In genomic region chr3:194133661-194134230, GRCh38 we compare ENCODE assay signal across 1 cellular context.
A peak's percentile ranks its signal among the peaks of the same experiment; 100 is the strongest.
TF ChIP-seq lines count a peak whose summit lies in the region.

No MANE protein-coding gene starts in this region.

TF ChIP-seq in K562, 482 proteins besides CTCF, POLR2A, EP300 and RAD21 (continued from another document and continues in another):
- TF ChIP-seq, protein P1, sequence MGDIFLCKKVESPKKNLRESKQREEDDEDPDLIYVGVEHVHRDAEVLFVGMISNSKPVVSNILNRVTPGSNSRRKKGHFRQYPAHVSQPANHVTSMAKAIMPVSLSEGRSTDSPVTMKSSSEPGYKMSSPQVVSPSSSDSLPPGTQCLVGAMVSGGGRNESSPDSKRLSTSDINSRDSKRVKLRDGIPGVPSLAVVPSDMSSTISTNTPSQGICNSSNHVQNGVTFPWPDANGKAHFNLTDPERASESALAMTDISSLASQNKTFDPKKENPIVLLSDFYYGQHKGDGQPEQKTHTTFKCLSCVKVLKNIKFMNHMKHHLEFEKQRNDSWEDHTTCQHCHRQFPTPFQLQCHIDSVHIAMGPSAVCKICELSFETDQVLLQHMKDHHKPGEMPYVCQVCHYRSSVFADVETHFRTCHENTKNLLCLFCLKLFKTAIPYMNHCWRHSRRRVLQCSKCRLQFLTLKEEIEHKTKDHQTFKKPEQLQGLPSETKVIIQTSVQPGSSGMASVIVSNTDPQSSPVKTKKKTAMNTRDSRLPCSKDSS (IDR thresholded peaks at IDR 0.05; ENCODE audit: low read depth, partially characterized antibody): no peak
- TF ChIP-seq SRSF1 (IDR thresholded peaks at IDR 0.05; ENCODE audit: low read depth, low read length): no peak
- no peak for TF ChIP-seq ZNF354B (CRISPR knock-in tag; IDR thresholded peaks at IDR 0.05)
- TF ChIP-seq HMG20B (CRISPR knock-in tag; IDR thresholded peaks at IDR 0.05): no peak
- no peak for TF ChIP-seq PYGO2 (tag; IDR thresholded peaks at IDR 0.05)
- TF ChIP-seq ZNF12 (CRISPR knock-in tag; IDR thresholded peaks at IDR 0.05): no peak
- no peak for TF ChIP-seq ZNF121 (CRISPR knock-in tag; conservative IDR thresholded peaks at IDR 0.05)
- no peak for TF ChIP-seq MCM7 (IDR thresholded peaks at IDR 0.05)
- TF ChIP-seq IFI16 (CRISPR knock-in tag; IDR thresholded peaks at IDR 0.05): no peak
- no peak for TF ChIP-seq TCF7 (IDR thresholded peaks at IDR 0.05; ENCODE audit: borderline replicate concordance)
- no peak for TF ChIP-seq LARP7 (IDR thresholded peaks at IDR 0.05)
- 0 out of 2 replicates have a peak, but pooled peaks have one; percentile 37 for TF ChIP-seq ZBTB17 (CRISPR knock-in tag; IDR thresholded peaks at IDR 0.05)
- no peak for TF ChIP-seq SNIP1 (IDR thresholded peaks at IDR 0.05; ENCODE audit: low read depth)
- TF ChIP-seq DEAF1 (CRISPR knock-in tag; IDR thresholded peaks at IDR 0.05): 0 out of 2 replicates have a peak, but pooled peaks have one; percentile 5
- TF ChIP-seq, protein P2, sequence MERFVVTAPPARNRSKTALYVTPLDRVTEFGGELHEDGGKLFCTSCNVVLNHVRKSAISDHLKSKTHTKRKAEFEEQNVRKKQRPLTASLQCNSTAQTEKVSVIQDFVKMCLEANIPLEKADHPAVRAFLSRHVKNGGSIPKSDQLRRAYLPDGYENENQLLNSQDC (CRISPR knock-in tag; IDR thresholded peaks at IDR 0.05): no peak
- no peak for TF ChIP-seq ILK (tag; IDR thresholded peaks at IDR 0.05; ENCODE audit: borderline replicate concordance, low read depth)
- no peak for TF ChIP-seq HSF4 (CRISPR knock-in tag; IDR thresholded peaks at IDR 0.05; ENCODE audit: borderline replicate concordance)
- TF ChIP-seq ZBTB8A (IDR thresholded peaks at IDR 0.05; ENCODE audit: partially characterized antibody): no peak
- TF ChIP-seq, protein P3, sequence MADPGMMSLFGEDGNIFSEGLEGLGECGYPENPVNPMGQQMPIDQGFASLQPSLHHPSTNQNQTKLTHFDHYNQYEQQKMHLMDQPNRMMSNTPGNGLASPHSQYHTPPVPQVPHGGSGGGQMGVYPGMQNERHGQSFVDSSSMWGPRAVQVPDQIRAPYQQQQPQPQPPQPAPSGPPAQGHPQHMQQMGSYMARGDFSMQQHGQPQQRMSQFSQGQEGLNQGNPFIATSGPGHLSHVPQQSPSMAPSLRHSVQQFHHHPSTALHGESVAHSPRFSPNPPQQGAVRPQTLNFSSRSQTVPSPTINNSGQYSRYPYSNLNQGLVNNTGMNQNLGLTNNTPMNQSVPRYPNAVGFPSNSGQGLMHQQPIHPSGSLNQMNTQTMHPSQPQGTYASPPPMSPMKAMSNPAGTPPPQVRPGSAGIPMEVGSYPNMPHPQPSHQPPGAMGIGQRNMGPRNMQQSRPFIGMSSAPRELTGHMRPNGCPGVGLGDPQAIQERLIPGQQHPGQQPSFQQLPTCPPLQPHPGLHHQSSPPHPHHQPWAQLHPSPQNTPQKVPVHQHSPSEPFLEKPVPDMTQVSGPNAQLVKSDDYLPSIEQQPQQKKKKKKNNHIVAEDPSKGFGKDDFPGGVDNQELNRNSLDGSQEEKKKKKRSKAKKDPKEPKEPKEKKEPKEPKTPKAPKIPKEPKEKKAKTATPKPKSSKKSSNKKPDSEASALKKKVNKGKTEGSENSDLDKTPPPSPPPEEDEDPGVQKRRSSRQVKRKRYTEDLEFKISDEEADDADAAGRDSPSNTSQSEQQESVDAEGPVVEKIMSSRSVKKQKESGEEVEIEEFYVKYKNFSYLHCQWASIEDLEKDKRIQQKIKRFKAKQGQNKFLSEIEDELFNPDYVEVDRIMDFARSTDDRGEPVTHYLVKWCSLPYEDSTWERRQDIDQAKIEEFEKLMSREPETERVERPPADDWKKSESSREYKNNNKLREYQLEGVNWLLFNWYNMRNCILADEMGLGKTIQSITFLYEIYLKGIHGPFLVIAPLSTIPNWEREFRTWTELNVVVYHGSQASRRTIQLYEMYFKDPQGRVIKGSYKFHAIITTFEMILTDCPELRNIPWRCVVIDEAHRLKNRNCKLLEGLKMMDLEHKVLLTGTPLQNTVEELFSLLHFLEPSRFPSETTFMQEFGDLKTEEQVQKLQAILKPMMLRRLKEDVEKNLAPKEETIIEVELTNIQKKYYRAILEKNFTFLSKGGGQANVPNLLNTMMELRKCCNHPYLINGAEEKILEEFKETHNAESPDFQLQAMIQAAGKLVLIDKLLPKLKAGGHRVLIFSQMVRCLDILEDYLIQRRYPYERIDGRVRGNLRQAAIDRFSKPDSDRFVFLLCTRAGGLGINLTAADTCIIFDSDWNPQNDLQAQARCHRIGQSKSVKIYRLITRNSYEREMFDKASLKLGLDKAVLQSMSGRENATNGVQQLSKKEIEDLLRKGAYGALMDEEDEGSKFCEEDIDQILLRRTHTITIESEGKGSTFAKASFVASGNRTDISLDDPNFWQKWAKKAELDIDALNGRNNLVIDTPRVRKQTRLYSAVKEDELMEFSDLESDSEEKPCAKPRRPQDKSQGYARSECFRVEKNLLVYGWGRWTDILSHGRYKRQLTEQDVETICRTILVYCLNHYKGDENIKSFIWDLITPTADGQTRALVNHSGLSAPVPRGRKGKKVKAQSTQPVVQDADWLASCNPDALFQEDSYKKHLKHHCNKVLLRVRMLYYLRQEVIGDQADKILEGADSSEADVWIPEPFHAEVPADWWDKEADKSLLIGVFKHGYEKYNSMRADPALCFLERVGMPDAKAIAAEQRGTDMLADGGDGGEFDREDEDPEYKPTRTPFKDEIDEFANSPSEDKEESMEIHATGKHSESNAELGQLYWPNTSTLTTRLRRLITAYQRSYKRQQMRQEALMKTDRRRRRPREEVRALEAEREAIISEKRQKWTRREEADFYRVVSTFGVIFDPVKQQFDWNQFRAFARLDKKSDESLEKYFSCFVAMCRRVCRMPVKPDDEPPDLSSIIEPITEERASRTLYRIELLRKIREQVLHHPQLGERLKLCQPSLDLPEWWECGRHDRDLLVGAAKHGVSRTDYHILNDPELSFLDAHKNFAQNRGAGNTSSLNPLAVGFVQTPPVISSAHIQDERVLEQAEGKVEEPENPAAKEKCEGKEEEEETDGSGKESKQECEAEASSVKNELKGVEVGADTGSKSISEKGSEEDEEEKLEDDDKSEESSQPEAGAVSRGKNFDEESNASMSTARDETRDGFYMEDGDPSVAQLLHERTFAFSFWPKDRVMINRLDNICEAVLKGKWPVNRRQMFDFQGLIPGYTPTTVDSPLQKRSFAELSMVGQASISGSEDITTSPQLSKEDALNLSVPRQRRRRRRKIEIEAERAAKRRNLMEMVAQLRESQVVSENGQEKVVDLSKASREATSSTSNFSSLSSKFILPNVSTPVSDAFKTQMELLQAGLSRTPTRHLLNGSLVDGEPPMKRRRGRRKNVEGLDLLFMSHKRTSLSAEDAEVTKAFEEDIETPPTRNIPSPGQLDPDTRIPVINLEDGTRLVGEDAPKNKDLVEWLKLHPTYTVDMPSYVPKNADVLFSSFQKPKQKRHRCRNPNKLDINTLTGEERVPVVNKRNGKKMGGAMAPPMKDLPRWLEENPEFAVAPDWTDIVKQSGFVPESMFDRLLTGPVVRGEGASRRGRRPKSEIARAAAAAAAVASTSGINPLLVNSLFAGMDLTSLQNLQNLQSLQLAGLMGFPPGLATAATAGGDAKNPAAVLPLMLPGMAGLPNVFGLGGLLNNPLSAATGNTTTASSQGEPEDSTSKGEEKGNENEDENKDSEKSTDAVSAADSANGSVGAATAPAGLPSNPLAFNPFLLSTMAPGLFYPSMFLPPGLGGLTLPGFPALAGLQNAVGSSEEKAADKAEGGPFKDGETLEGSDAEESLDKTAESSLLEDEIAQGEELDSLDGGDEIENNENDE (IDR thresholded peaks at IDR 0.05; ENCODE audit: low read depth, low read length): no peak
- TF ChIP-seq FOXJ2 (tag; IDR thresholded peaks at IDR 0.05): no peak
- no peak for TF ChIP-seq SMAD1 (IDR thresholded peaks at IDR 0.05; ENCODE audit: low read depth, low read length, partially characterized antibody)
- peak; percentile 91 for TF ChIP-seq MEIS2 (IDR thresholded peaks at IDR 0.05; ENCODE audit: partially characterized antibody)
- 0 out of 2 replicates have a peak, but pooled peaks have one; percentile 12 for TF ChIP-seq CBFA2T2 (conservative IDR thresholded peaks at IDR 0.05)
- no peak for TF ChIP-seq SMAD2 (IDR thresholded peaks at IDR 0.05; ENCODE audit: low read depth, low read length)
- no peak for TF ChIP-seq RFX5 (IDR thresholded peaks at IDR 0.05; ENCODE audit: low read depth, low read length)
- no peak for TF ChIP-seq XRCC4 (IDR thresholded peaks at IDR 0.05; ENCODE audit: extremely low read depth, insufficient read depth, insufficient read length)
- TF ChIP-seq NCOR1 (IDR thresholded peaks at IDR 0.05): peak; percentile 38; the same call in 1 of the 2 replicates
- no peak for TF ChIP-seq RBM22 (IDR thresholded peaks at IDR 0.05; ENCODE audit: low read depth, low read length, poor library complexity, severe bottlenecking)
- 0 out of 2 replicates have a peak, but pooled peaks have one; percentile 24 for TF ChIP-seq ERF (CRISPR knock-in tag; IDR thresholded peaks at IDR 0.05)
- 0 out of 2 replicates have a peak, but pooled peaks have one; percentile 61 for TF ChIP-seq ZBTB9 (CRISPR knock-in tag; IDR thresholded peaks at IDR 0.05)
- no peak for TF ChIP-seq GTF2B (IDR thresholded peaks at IDR 0.05; ENCODE audit: extremely low read depth, insufficient read length)
- 0 out of 4 replicates have a peak, but pooled peaks of 1 of the 2 experiments have one; percentile 19 for TF ChIP-seq ARNT (IDR thresholded peaks at IDR 0.05)
- no peak for TF ChIP-seq KLF16 (IDR thresholded peaks at IDR 0.05)
- TF ChIP-seq OTX1 (CRISPR knock-in tag; IDR thresholded peaks at IDR 0.05): 0 out of 2 replicates have a peak, but pooled peaks have one; percentile 27
- TF ChIP-seq ARID3A (IDR thresholded peaks at IDR 0.05; ENCODE audit: borderline replicate concordance, low read depth, low read length): no peak
- TF ChIP-seq, protein P4, sequence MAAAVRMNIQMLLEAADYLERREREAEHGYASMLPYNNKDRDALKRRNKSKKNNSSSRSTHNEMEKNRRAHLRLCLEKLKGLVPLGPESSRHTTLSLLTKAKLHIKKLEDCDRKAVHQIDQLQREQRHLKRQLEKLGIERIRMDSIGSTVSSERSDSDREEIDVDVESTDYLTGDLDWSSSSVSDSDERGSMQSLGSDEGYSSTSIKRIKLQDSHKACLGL (CRISPR knock-in tag; IDR thresholded peaks at IDR 0.05; ENCODE audit: borderline replicate concordance, poor library complexity, severe bottlenecking): no peak
- TF ChIP-seq AFF1 (IDR thresholded peaks at IDR 0.05; ENCODE audit: low read depth in 1 of 2, partially characterized antibody in 2 of 2): no peak
